28 cellular contexts compared by ENCODE assay signal in the genomic region with DNA sequence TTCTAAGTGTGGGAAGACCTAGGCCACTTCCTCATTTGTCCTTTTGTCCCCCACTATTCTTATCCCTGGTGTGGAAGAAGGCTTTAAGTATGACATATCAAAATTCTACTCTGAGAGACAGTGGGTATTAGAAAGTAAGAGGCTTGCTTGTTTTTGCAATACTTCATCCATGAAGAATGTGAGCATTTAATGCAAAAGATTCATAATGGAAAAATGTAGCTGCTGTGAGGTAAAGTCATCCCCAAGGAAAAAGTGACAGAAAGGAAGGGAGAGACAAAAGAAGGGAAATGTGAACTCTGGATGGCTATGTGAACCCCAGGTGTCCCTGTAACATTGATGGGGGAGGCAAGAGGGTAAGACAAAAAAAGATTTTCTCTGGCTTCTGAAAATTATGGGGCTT.
DNase-seq lines count a peak whose midpoint lies in the region; ATAC-seq, FAIRE-seq and TF ChIP-seq lines count a peak whose summit lies in the region.
"Had no signal": no experiment of that assay in that cellular context is flagged by ENCODE, and none has a peak within 500 bp of the region (broad histone marks: within the 10 kb centered on the region; RNA-seq: fewer than 3 reads in every experiment).

No MANE protein-coding gene starts in this region.

- H3K4me3 ChIP-seq in astrocyte (ENCODE audit: insufficient read depth, low read depth, low read length), result no peak overlapping the region
- H3K4me3 ChIP-seq in fibroblast of mammary gland (ENCODE audit: control insufficient read depth, low read depth, low read length), result no peak overlapping the region
- H3K4me3 ChIP-seq in smooth muscle cell, result no peak overlapping the region
- H3K4me3 ChIP-seq: hepatocyte, left ventricle myocardium inferior, pancreas, Peyer's patch, right atrium auricular region, SJSA1, thyroid gland had no signal

- no peak overlapping the region for H2AFZ ChIP-seq in astrocyte (ENCODE audit: low read depth, low read length)
- H2AFZ ChIP-seq in smooth muscle cell (ENCODE audit: low read depth), result no peak overlapping the region
- H2AFZ ChIP-seq: hepatocyte had no signal

- FAIRE-seq in astrocyte (lab: Jason Lieb, UNC), result no peak
- FAIRE-seq: endothelial cell of umbilical vein, frontal cortex, H1, pancreas had no signal

- no peaks in the 10 kb centered on the region for H3K27me3 Mint-ChIP-seq in astrocyte (ENCODE audit: low read depth, unreplicated experiment)
- H3K27me3 Mint-ChIP-seq: activated T-cell treated with anti-CD3 and anti-CD28 coated beads, Interleukin-2, amount 50 U/mL, for 24 hours; stimulated activated naive CD8-positive, alpha-beta T cell treated with anti-CD3 and anti-CD28 coated beads, Interleukin-15, amount 100 ng/mL, for 72 hours had no signal

- no peak for ATAC-seq in GM19324 (IDR thresholded peaks at IDR 0.05; ENCODE audit: low FRiP score, unreplicated experiment)
- ATAC-seq: natural killer cell; pancreas; stimulated activated naive CD8-positive, alpha-beta T cell treated with anti-CD3 and anti-CD28 coated beads, Interleukin-15, amount 100 ng/mL, for 72 hours had no signal

- H3K79me2 ChIP-seq in astrocyte (ENCODE audit: insufficient read depth, low read length) (no peaks in the 10 kb centered on the region), smooth muscle cell (ENCODE audit: low read depth) (no peaks in the 10 kb centered on the region)
- H3K79me2 ChIP-seq: hepatocyte had no signal

- no peak overlapping the region for H3K4me3 Mint-ChIP-seq in astrocyte (ENCODE audit: unreplicated experiment)
- H3K4me3 Mint-ChIP-seq: activated T-cell treated with anti-CD3 and anti-CD28 coated beads, Interleukin-2, amount 50 U/mL, for 24 hours; immature natural killer cell; natural killer cell; stimulated activated naive CD8-positive, alpha-beta T cell treated with anti-CD3 and anti-CD28 coated beads, Interleukin-15, amount 100 ng/mL, for 72 hours; T-helper 1 cell treated with Interleukin-12 subunit alpha and Interleukin-12 subunit beta and Interleukin-4 antibody, amounts not matched to agents 30 μg/mL and 1 μg/mL, for 36 hours had no signal

- H3K27ac Mint-ChIP-seq in astrocyte (ENCODE audit: unreplicated experiment), result peak overlapping the region; percentile 35
- H3K27ac Mint-ChIP-seq: activated T-cell treated with anti-CD3 and anti-CD28 coated beads, Interleukin-2, amount 50 U/mL, for 24 hours; immature natural killer cell; natural killer cell; T-helper 1 cell treated with Interleukin-12 subunit alpha and Interleukin-12 subunit beta and Interleukin-4 antibody, amounts not matched to agents 30 μg/mL and 1 μg/mL, for 36 hours had no signal

- H3F3A ChIP-seq in smooth muscle cell (ENCODE audit: low read depth), result peaks cover 4% of the 10 kb centered on the region

- H3K36me3 ChIP-seq in astrocyte (ENCODE audit: insufficient read depth, low read length) (no peaks in the 10 kb centered on the region), smooth muscle cell (ENCODE audit: low read depth) (no peaks in the 10 kb centered on the region)
- H3K36me3 ChIP-seq: left ventricle myocardium inferior, pancreas, Peyer's patch, right atrium auricular region, SJSA1, thyroid gland had no signal

- H3K27me3 ChIP-seq in astrocyte (ENCODE audit: insufficient read depth, low read length) (no peaks in the 10 kb centered on the region), smooth muscle cell (ENCODE audit: low read depth) (no peaks in the 10 kb centered on the region)
- H3K27me3 ChIP-seq: hepatocyte, pancreas, Peyer's patch, right atrium auricular region, SJSA1, thyroid gland had no signal

- H3K9ac ChIP-seq in astrocyte (ENCODE audit: low read length), result peak overlapping the region; percentile 68
- H3K9ac ChIP-seq in smooth muscle cell (ENCODE audit: low read depth), result no peak overlapping the region

- DNase-seq in HCEC 1CT (peak; percentile 74), astrocyte (ENCODE audit: low read depth) (peak; percentile 59), fibroblast of mammary gland (ENCODE audit: low read depth) (peak; percentile 31), smooth muscle cell (lab: John Stamatoyannopoulos, UW; ENCODE audit: unreplicated experiment) (no peak), GM19238 (ENCODE audit: insufficient read length, low spot score) (no peak)
- no peak for DNase-seq in activated CD4-positive, CD25-positive, alpha-beta regulatory T cell treated with anti-CD3 and anti-CD28 coated beads, Interleukin-2, amount 50 U/mL, for 72 hours
- DNase-seq: activated T-cell treated with anti-CD3 and anti-CD28 coated beads, Interleukin-2, amount 50 U/mL, for 24 hours; central memory CD4-positive, alpha-beta T cell; GF-D8; immature natural killer cell; Karpas-422; left ventricle myocardium inferior; natural killer cell; NCI-H1694 treated with DMSO at 0.1 percent for 48 hours; NCI-H2171; NCI-H524; pancreas; Peyer's patch; stimulated activated naive CD8-positive, alpha-beta T cell treated with anti-CD3 and anti-CD28 coated beads, Interleukin-15, amount 100 ng/mL, for 72 hours; thyroid gland had no signal

- H3K27ac ChIP-seq in astrocyte (ENCODE audit: low read depth, low read length) (peak overlapping the region; percentile 88), smooth muscle cell (ENCODE audit: low read depth) (peak overlapping the region; percentile 49)
- H3K27ac ChIP-seq: hepatocyte, left ventricle myocardium inferior, pancreas, Peyer's patch, right atrium auricular region, SJSA1, thyroid gland had no signal

- H3K9me3 ChIP-seq in astrocyte (ENCODE audit: insufficient read depth, low read depth, low read length) (no peaks in the 10 kb centered on the region), smooth muscle cell (replicated peaks; ENCODE audit: low read depth) (no peaks in the 10 kb centered on the region)
- H3K9me3 ChIP-seq: left ventricle myocardium inferior, pancreas, Peyer's patch, right atrium auricular region, SJSA1, thyroid gland had no signal

- no peaks in the 10 kb centered on the region for H3K9me3 Mint-ChIP-seq in astrocyte (ENCODE audit: unreplicated experiment)
- H3K9me3 Mint-ChIP-seq: stimulated activated naive CD8-positive, alpha-beta T cell treated with anti-CD3 and anti-CD28 coated beads, Interleukin-15, amount 100 ng/mL, for 72 hours; T-helper 1 cell treated with Interleukin-12 subunit alpha and Interleukin-12 subunit beta and Interleukin-4 antibody, amounts not matched to agents 30 μg/mL and 1 μg/mL, for 36 hours had no signal

- H3K4me1 Mint-ChIP-seq in astrocyte (ENCODE audit: low read depth, unreplicated experiment), result peaks cover 23% of the 10 kb centered on the region
- H3K4me1 Mint-ChIP-seq: immature natural killer cell; natural killer cell; stimulated activated naive CD8-positive, alpha-beta T cell treated with anti-CD3 and anti-CD28 coated beads, Interleukin-15, amount 100 ng/mL, for 72 hours had no signal

- peak overlapping the region; percentile 71 for H3K4me2 ChIP-seq in astrocyte (ENCODE audit: low read length)
- H3K4me2 ChIP-seq in smooth muscle cell, result peak overlapping the region; percentile 43
- H3K4me2 ChIP-seq: hepatocyte had no signal

- H4K20me1 ChIP-seq in astrocyte (ENCODE audit: insufficient read depth, low read length) (no peaks in the 10 kb centered on the region), smooth muscle cell (ENCODE audit: low read depth) (no peaks in the 10 kb centered on the region)

- peaks cover 45% of the 10 kb centered on the region for H3K4me1 ChIP-seq in astrocyte (ENCODE audit: insufficient read depth, low read length)
- no peaks in the 10 kb centered on the region for H3K4me1 ChIP-seq in smooth muscle cell (ENCODE audit: low read depth)
- H3K4me1 ChIP-seq: pancreas, Peyer's patch, right atrium auricular region, thyroid gland had no signal

- H3K36me3 Mint-ChIP-seq in astrocyte (ENCODE audit: low read depth, unreplicated experiment), result no peaks in the 10 kb centered on the region
- H3K36me3 Mint-ChIP-seq: immature natural killer cell, natural killer cell had no signal

- TF ChIP-seq CTCF in astrocyte (IDR thresholded peaks at IDR 0.05; ENCODE audit: insufficient read depth, low read depth, low read length), result no peak
- no peak for TF ChIP-seq CTCF in fibroblast of mammary gland (conservative IDR thresholded peaks at IDR 0.05; ENCODE audit: control insufficient read depth, insufficient read depth, low read depth, low read length)
- no peak for TF ChIP-seq CTCF in smooth muscle cell (IDR thresholded peaks at IDR 0.05; ENCODE audit: borderline replicate concordance, insufficient read depth, poor library complexity, severe bottlenecking)

Comparison
In these comparisons a context has a peak if more than half of its experiments do, and no peak if none do; other contexts are left out.
1. DNase-seq: peak in HCEC 1CT (single experiment), astrocyte (single experiment) and fibroblast of mammary gland (single experiment); none in smooth muscle cell (single experiment), GM19238 (single experiment) and activated CD4-positive, CD25-positive, alpha-beta regulatory T cell treated with anti-CD3 and anti-CD28 coated beads, Interleukin-2, amount 50 U/mL, for 72 hours (single experiment).